2 cellular contexts compared by ENCODE assay signal in the genomic region with DNA sequence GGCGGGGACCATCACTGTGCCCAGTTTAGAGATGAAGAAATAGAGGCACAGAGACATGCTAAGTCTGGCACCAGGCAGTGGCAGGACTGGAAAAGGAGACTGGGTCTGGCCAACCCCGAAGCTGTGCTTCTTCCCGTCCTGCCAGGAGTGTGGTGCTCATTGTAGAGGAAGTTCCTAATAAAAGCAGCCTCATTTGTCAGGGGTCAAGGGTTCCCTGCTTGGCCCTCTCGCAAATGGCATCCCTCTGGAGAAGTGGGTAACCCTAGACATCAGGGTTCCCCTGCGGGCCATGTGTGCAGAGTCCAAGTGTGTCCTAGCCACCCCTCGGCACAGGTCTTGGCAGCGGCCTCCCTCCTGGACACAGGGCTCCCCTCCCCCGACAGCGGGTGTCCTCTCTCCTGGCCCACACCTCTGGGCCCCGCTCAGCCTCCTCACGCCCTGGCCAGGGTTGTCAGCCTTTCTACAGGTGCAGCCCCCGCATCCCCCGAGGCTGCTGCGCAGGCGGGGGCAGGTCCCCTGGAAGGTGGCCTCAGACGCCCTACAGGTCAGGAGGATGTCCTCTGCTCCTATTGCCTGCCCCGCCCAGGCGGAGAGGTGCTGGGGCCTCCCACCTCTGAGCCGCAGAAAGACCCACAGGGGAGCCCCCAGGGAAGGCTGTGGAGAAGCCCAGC.
TF ChIP-seq lines count a peak whose summit lies in the region.

No MANE protein-coding gene starts in this region.

TF ChIP-seq in GM23338, 12 proteins besides CTCF, POLR2A, EP300 and RAD21:
- TF ChIP-seq STAT1 (IDR thresholded peaks at IDR 0.05; ENCODE audit: unreplicated experiment) (no peak), EZH2phosphoT487 (IDR thresholded peaks at IDR 0.05; ENCODE audit: unreplicated experiment) (no peak), JUNB (IDR thresholded peaks at IDR 0.05; ENCODE audit: unreplicated experiment) (no peak)

TF ChIP-seq in H1, 55 proteins besides CTCF, POLR2A, EP300 and RAD21:
- TF ChIP-seq ASH2L (IDR thresholded peaks at IDR 0.05; ENCODE audit: low read length) (no peak), ZNF274 (IDR thresholded peaks at IDR 0.05; ENCODE audit: borderline replicate concordance, extremely low read depth, low read length) (no peak), BRCA1 (IDR thresholded peaks at IDR 0.05; ENCODE audit: low read depth, low read length) (no peak)
